Comparison of ENCODE assay signal across 8 cellular contexts in the genomic region with DNA sequence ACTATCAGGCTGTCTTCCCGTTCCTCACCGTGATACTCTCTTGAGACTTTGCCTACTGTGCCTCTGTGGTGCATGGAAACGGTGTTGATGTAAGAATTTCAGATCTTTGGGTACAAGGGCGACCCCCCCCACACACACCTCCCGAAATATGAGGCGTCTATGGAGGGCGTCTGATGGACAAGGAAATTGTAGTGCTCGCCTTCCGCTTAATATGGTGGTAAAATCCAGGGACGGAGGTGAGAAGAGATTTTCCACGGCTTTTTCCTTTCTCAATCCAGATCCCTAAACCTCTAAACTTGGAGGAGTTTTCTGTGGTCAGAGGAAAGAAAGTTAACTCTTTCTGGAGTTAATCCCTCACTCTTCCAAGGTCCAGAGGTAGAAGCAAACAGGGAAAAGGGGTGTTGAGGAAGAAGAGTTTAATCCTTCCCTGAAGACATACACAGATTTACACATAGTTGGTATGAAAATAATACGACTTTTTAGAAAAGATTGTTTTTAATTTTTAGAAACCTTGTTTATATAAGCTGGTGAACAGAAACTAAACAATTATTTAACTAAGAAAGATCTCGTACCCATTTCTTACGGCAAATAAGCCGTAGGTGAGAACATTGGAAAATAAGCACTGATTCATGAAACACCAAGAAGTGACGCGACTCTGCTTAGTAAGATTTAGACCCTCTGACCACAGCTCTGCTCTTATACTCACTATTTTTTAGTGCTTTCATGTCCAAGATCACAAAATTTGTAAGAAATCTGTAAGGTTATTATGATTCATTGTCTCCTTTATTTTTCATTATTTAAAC. TPM values are rescaled to one million over a fixed set of nuclear protein-coding genes. Genes with fewer than 3 reads are reported as not detected.
DNase-seq lines count a peak whose midpoint lies in the region; ATAC-seq, FAIRE-seq and TF ChIP-seq lines count a peak whose summit lies in the region.

No MANE protein-coding gene starts in this region.

- no peaks in the 10 kb centered on the region for H3K36me3 ChIP-seq in PC-3 (ENCODE audit: low read depth, low read length)
- H3K36me3 ChIP-seq in endothelial cell of umbilical vein (ENCODE audit: control insufficient read depth in 2 of 2, extremely low read depth in 1 of 2, insufficient read depth in 2 of 2, low read length in 2 of 2): no peaks in the 10 kb centered on the region
- H3K36me3 ChIP-seq in parathyroid adenoma (ENCODE audit: control insufficient read depth, insufficient read depth, low read length): no peaks in the 10 kb centered on the region

- H3K27me3 ChIP-seq in PC-3 (ENCODE audit: low read length) (no peaks in the 10 kb centered on the region), endothelial cell of umbilical vein (ENCODE audit: control insufficient read depth in 2 of 2, insufficient read depth in 2 of 2, low read length in 2 of 2) (peaks cover 8 to 10% of the 10 kb centered on the region in 2 experiments), parathyroid adenoma (ENCODE audit: control insufficient read depth, insufficient read depth, low read length) (no peaks in the 10 kb centered on the region)

- peak overlapping the region; percentile 94 for H2AFZ ChIP-seq in PC-3 (ENCODE audit: low read length)
- H2AFZ ChIP-seq in endothelial cell of umbilical vein (ENCODE audit: low read depth, low read length): peak overlapping the region; percentile 85
- H2AFZ ChIP-seq in parathyroid adenoma: peak overlapping the region; percentile 87

- no peak for TF ChIP-seq POLR2A in endothelial cell of umbilical vein (IDR thresholded peaks at IDR 0.05; ENCODE audit: low read depth, low read length)

- TF ChIP-seq CTCF in AG09309 (IDR thresholded peaks at IDR 0.05; ENCODE audit: control insufficient read depth, insufficient read depth, low read depth, low read length, missing control alignments) (no peak), PC-3 (conservative IDR thresholded peaks at IDR 0.05; ENCODE audit: low read depth, low read length) (no peak), endothelial cell of umbilical vein (IDR thresholded peaks at IDR 0.05; ENCODE audit: extremely low read depth in 1 of 2, insufficient read depth in 1 of 2, low read depth in 1 of 2, low read length in 2 of 2) (no peak), parathyroid adenoma (IDR thresholded peaks at IDR 0.05) (no peak)

- no peak for DNase-seq in AG09309 (ENCODE audit: low read depth)
- DNase-seq in PC-3: peak; percentile 42
- DNase-seq in endothelial cell of umbilical vein (ENCODE audit: low read depth, low spot score): peak; percentile 28
- DNase-seq in NOMO-1 treated with DMSO at 0.1 percent for 48 hours (lab: John Stamatoyannopoulos, UW; ENCODE audit: unreplicated experiment): no peak
- no peak for DNase-seq in stimulated activated CD4-positive, alpha-beta T cell treated with anti-CD3 and anti-CD28 coated beads, Interleukin-1b, Interleukin-23, amount 100 ng/mL, for 48 hours

- no peaks in the 10 kb centered on the region for H3K9me2 ChIP-seq in PC-3 (replicated peaks; ENCODE audit: low read length)

- no peaks in the 10 kb centered on the region for H3K9me1 ChIP-seq in endothelial cell of umbilical vein (replicated peaks; ENCODE audit: control insufficient read depth, extremely low read depth, insufficient read depth, low read length)

- H4K20me1 ChIP-seq in PC-3 (ENCODE audit: low read length): no peaks in the 10 kb centered on the region
- no peaks in the 10 kb centered on the region for H4K20me1 ChIP-seq in endothelial cell of umbilical vein (replicated peaks; ENCODE audit: control insufficient read depth, extremely low read depth, insufficient read depth, low read length)

- BruUV-seq in PC-3 (replicated peaks; lab: Mats Ljungman, UMichigan) (no TSS peak), endothelial cell of umbilical vein (replicated peaks; lab: Mats Ljungman, UMichigan) (no TSS peak)

- H3K9ac ChIP-seq in PC-3 (ENCODE audit: low read length): peak overlapping the region; percentile 39; the same call in 1 of the 2 replicates
- peak overlapping the region; percentile 76 for H3K9ac ChIP-seq in endothelial cell of umbilical vein (replicated peaks; ENCODE audit: extremely low read depth, insufficient read depth, low read length)
- peak overlapping the region; percentile 13 for H3K9ac ChIP-seq in parathyroid adenoma

- H3K4me1 ChIP-seq in PC-3 (ENCODE audit: insufficient read depth, low read length) (peaks cover 23% of the 10 kb centered on the region), endothelial cell of umbilical vein (ENCODE audit: control insufficient read depth, extremely low read depth, insufficient read depth, low read length) (peaks cover 11% of the 10 kb centered on the region), parathyroid adenoma (peaks cover 5% of the 10 kb centered on the region)

- ATAC-seq in GM19395 (IDR thresholded peaks at IDR 0.05; ENCODE audit: unreplicated experiment): peak; percentile 11
- ATAC-seq in PC-3: peak; percentile 9
- no peak for ATAC-seq in activated CD4-positive, CD25-positive, alpha-beta regulatory T cell treated with anti-CD3 and anti-CD28 coated beads, Interleukin-2, amount 50 U/mL, for 24 hours

- peak overlapping the region; percentile 21 for H3K27ac ChIP-seq in PC-3 (ENCODE audit: low read length)
- peak overlapping the region; percentile 27 for H3K27ac ChIP-seq in endothelial cell of umbilical vein (ENCODE audit: insufficient read depth, low read depth, low read length)
- peak overlapping the region; percentile 87 for H3K27ac ChIP-seq in parathyroid adenoma

- dilution Hi-C loops in endothelial cell of umbilical vein (cut with MboI; ENCODE audit: extremely low pct_ligation_motif_present, low sequenced_read_pairs): no loop called here

- POLR2A ChIA-PET in PC-3 (lab: Charles Lee; ENCODE audit: unreplicated experiment) (no interaction called here), endothelial cell of umbilical vein (lab: Charles Lee) (interaction anchor here (1.5 to 1.9 kb wide), 2 partner anchors 69 to 271 kb away, joined by 4 to 8 read pairs; a partner anchor contains a TSS)

- intact Hi-C loops in PC-3 (cut with micrococcal nuclease) (loop anchor here (5.0 kb wide), 1 partner anchor 358 kb away; no protein-coding TSS in a partner anchor), endothelial cell of umbilical vein (cut with micrococcal nuclease) (loop anchor here (5.0 kb wide), 2 partner anchors 243 to 358 kb away; no protein-coding TSS in a partner anchor)

- H3K4me3 ChIP-seq in AG09309 (ENCODE audit: control insufficient read depth, low read depth, low read length): peak overlapping the region; percentile 57
- peak overlapping the region; percentile 90 for H3K4me3 ChIP-seq in PC-3 (ENCODE audit: low read length)
- H3K4me3 ChIP-seq in endothelial cell of umbilical vein (replicated peaks in 1 of 3; ENCODE audit: insufficient read depth in 1 of 3, low read depth in 1 of 3, low read length in 3 of 3): peak overlapping the region; percentile 48 to 86 (median 70)
- peak overlapping the region; percentile 65 for H3K4me3 ChIP-seq in parathyroid adenoma (ENCODE audit: low read depth, low read length)

- no peaks in the 10 kb centered on the region for H3K9me3 ChIP-seq in PC-3 (ENCODE audit: low read length)
- no peaks in the 10 kb centered on the region for H3K9me3 ChIP-seq in endothelial cell of umbilical vein (replicated peaks; ENCODE audit: control insufficient read depth, insufficient read depth, low read length)
- no peaks in the 10 kb centered on the region for H3K9me3 ChIP-seq in parathyroid adenoma (ENCODE audit: control insufficient read depth, low read length)

- peak; percentile 66 for FAIRE-seq in endothelial cell of umbilical vein (lab: Jason Lieb, UNC)

- H3F3A ChIP-seq in PC-3 (ENCODE audit: low read length, unreplicated experiment): peaks cover 7% of the 10 kb centered on the region

- H3K4me2 ChIP-seq in PC-3 (ENCODE audit: low read length) (peak overlapping the region; percentile 89), endothelial cell of umbilical vein (ENCODE audit: insufficient read depth, low read length) (peak overlapping the region; percentile 92), parathyroid adenoma (ENCODE audit: low read length) (peak overlapping the region; percentile 86)

- H3K79me2 ChIP-seq in PC-3 (ENCODE audit: low read length) (no peaks in the 10 kb centered on the region), endothelial cell of umbilical vein (ENCODE audit: control insufficient read depth, insufficient read depth, low read length) (no peaks in the 10 kb centered on the region), parathyroid adenoma (no peaks in the 10 kb centered on the region)

- CTCF ChIA-PET in PC-3 (lab: Charles Lee): interaction anchor here (0.7 to 1.5 kb wide), 3 partner anchors 17 to 287 kb away, joined by 3 to 6 read pairs (median 4); no protein-coding TSS in a partner anchor
- CTCF ChIA-PET in endothelial cell of umbilical vein (lab: Charles Lee): interaction anchor here (0.6 to 3.0 kb wide), 15 partner anchors 8 to 286 kb away, joined by 3 to 49 read pairs (median 6); a partner anchor contains a TSS

RNA-seq across cellular contexts. Expression of a gene that starts 23.1 kb away (rescaled TPM):
- total RNA-seq in PC-3 (2014; rRNA removed): not detected in 2 replicates
- total RNA-seq in endothelial cell of umbilical vein: not detected in 2 replicates
- polyA plus RNA-seq in endothelial cell of umbilical vein: not detected in 2 replicates
- polyA plus RNA-seq in endothelial cell of umbilical vein (2011; cell fraction: cytosol; rRNA removed): not detected in 2 replicates
- not detected in 2 replicates for polyA plus RNA-seq in endothelial cell of umbilical vein (2011; cell fraction: nucleus; rRNA removed)
- polyA plus RNA-seq in endothelial cell of umbilical vein (2012): not detected in 2 replicates
- polyA minus RNA-seq in endothelial cell of umbilical vein: not detected in 2 replicates
- polyA minus RNA-seq in endothelial cell of umbilical vein (2011; cell fraction: cytosol; rRNA and poly(A)+ RNA removed): not detected
- not detected in 2 replicates for polyA minus RNA-seq in endothelial cell of umbilical vein (2011; cell fraction: nucleus; rRNA and poly(A)+ RNA removed)

RNA-seq across cellular contexts. Expression of a gene that starts 26.4 kb away (rescaled TPM):
- not detected in 2 replicates for total RNA-seq in PC-3 (2014; rRNA removed)
- total RNA-seq in endothelial cell of umbilical vein: not detected in 2 replicates
- not detected in 2 replicates for polyA plus RNA-seq in endothelial cell of umbilical vein
- polyA plus RNA-seq in endothelial cell of umbilical vein (2011; cell fraction: cytosol; rRNA removed): not detected in 2 replicates
- polyA plus RNA-seq in endothelial cell of umbilical vein (2011; cell fraction: nucleus; rRNA removed): not detected in 2 replicates
- not detected in 2 replicates for polyA plus RNA-seq in endothelial cell of umbilical vein (2012)
- not detected in 2 replicates for polyA minus RNA-seq in endothelial cell of umbilical vein
- polyA minus RNA-seq in endothelial cell of umbilical vein (2011; cell fraction: cytosol; rRNA and poly(A)+ RNA removed): not detected
- polyA minus RNA-seq in endothelial cell of umbilical vein (2011; cell fraction: nucleus; rRNA and poly(A)+ RNA removed): not detected in 2 replicates

RNA-seq across cellular contexts. Expression of a gene that starts 27.3 kb away (rescaled TPM):
- not detected in 2 replicates for total RNA-seq in PC-3 (2014; rRNA removed)
- not detected in 2 replicates for total RNA-seq in endothelial cell of umbilical vein
- polyA plus RNA-seq in endothelial cell of umbilical vein: not detected in 2 replicates
- not detected in 2 replicates for polyA plus RNA-seq in endothelial cell of umbilical vein (2011; cell fraction: cytosol; rRNA removed)
- not detected in 2 replicates for polyA plus RNA-seq in endothelial cell of umbilical vein (2011; cell fraction: nucleus; rRNA removed)
- not detected in 2 replicates for polyA plus RNA-seq in endothelial cell of umbilical vein (2012)
- polyA minus RNA-seq in endothelial cell of umbilical vein: not detected in 2 replicates
- polyA minus RNA-seq in endothelial cell of umbilical vein (2011; cell fraction: cytosol; rRNA and poly(A)+ RNA removed): not detected
- not detected in 2 replicates for polyA minus RNA-seq in endothelial cell of umbilical vein (2011; cell fraction: nucleus; rRNA and poly(A)+ RNA removed)

RNA-seq across cellular contexts. Expression of a gene that starts 53.4 kb away (rescaled TPM):
- total RNA-seq in PC-3 (2014; rRNA removed): not detected in 2 replicates
- total RNA-seq in endothelial cell of umbilical vein: not detected in 2 replicates
- not detected in 2 replicates for polyA plus RNA-seq in endothelial cell of umbilical vein
- polyA plus RNA-seq in endothelial cell of umbilical vein (2011; cell fraction: cytosol; rRNA removed): not detected in 2 replicates
- polyA plus RNA-seq in endothelial cell of umbilical vein (2011; cell fraction: nucleus; rRNA removed): not detected in 2 replicates
- polyA plus RNA-seq in endothelial cell of umbilical vein (2012): not detected in 2 replicates
- not detected in 2 replicates for polyA minus RNA-seq in endothelial cell of umbilical vein
- not detected for polyA minus RNA-seq in endothelial cell of umbilical vein (2011; cell fraction: cytosol; rRNA and poly(A)+ RNA removed)
- polyA minus RNA-seq in endothelial cell of umbilical vein (2011; cell fraction: nucleus; rRNA and poly(A)+ RNA removed): not detected in 2 replicates

Comparison
In these comparisons a context has a peak if more than half of its experiments do, and no peak if none do; other contexts are left out.
1. DNase-seq: peak in PC-3 (single experiment) and endothelial cell of umbilical vein (single experiment); none in AG09309 (single experiment), NOMO-1 treated with DMSO at 0.1 percent for 48 hours (single experiment) and stimulated activated CD4-positive, alpha-beta T cell treated with anti-CD3 and anti-CD28 coated beads, Interleukin-1b, Interleukin-23, amount 100 ng/mL, for 48 hours (single experiment).
2. ATAC-seq: peak in GM19395 (single experiment) and PC-3 (single experiment); none in activated CD4-positive, CD25-positive, alpha-beta regulatory T cell treated with anti-CD3 and anti-CD28 coated beads, Interleukin-2, amount 50 U/mL, for 24 hours (0 of 2).
3. H3K27ac ChIP-seq: peak in every context shown above with its lines; median percentile 87 in parathyroid adenoma; 27 in endothelial cell of umbilical vein; 21 in PC-3.
4. H3K9ac ChIP-seq: peak in every context shown above with its lines; median percentile 76 in endothelial cell of umbilical vein; 39 in PC-3; 13 in parathyroid adenoma.
5. Peak in every context shown above with its lines, with median percentiles within 50 percentile points of each other: H3K4me3 ChIP-seq, H2AFZ ChIP-seq and H3K4me2 ChIP-seq.